Comparison of ENCODE assay signal across 13 cellular contexts in genomic region chr1:55868026-55868425, GRCh38.
DNase-seq lines count a peak whose midpoint lies in the region; ATAC-seq and TF ChIP-seq lines count a peak whose summit lies in the region.
"Had no signal": no experiment of that assay in that cellular context is flagged by ENCODE, and none has a peak within 500 bp of the region (broad histone marks: within the 10 kb centered on the region; RNA-seq: fewer than 3 reads in every experiment).

No MANE protein-coding gene starts in this region.

- no peak for TF ChIP-seq EP300 in ovary (IDR thresholded peaks at IDR 0.05)

- H3K36me3 ChIP-seq in mesenchymal stem cell (ENCODE audit: control insufficient read depth in 1 of 2, insufficient read depth in 2 of 2, low read depth in 1 of 2, low read length in 2 of 2) (no peaks in the 10 kb centered on the region), ovary (no peaks in the 10 kb centered on the region)

- H4K91ac ChIP-seq in mesenchymal stem cell (ENCODE audit: low read length) = no peak overlapping the region

- 29% methylated on average over 1 of the region's 2 CpGs for WGBS in mesenchymal stem cell
- WGBS in ovary, 3 donors = 41 to 49% (median 43%) methylated on average over 2 of the region's 2 CpGs

- H3K9ac ChIP-seq in mesenchymal stem cell (ENCODE audit: low read length) = peak overlapping the region; percentile 83

- DNase-seq in DMS153 treated with DMSO at 0.1 percent for 48 hours (lab: John Stamatoyannopoulos, UW; ENCODE audit: unreplicated experiment) = peak; percentile 74
- DNase-seq in NCI-H1105 treated with DMSO at 0.1 percent for 48 hours (lab: John Stamatoyannopoulos, UW) = peak; percentile 92
- no peak for DNase-seq in WTC11 (ENCODE audit: low spot score)
- peak; percentile 26 for DNase-seq in mesenchymal stem cell
- DNase-seq in RPMI8226 = no peak
- DNase-seq in NK-92 treated with Interleukin-12 subunit alpha and Interleukin-12 subunit beta, amount 100 ng/mL, for 24 hours (lab: John Stamatoyannopoulos, UW) = no peak
- no peak for DNase-seq in ovary
- no peak for DNase-seq in RWPE1 (ENCODE audit: low spot score)
- DNase-seq: activated T-cell treated with anti-CD3 and anti-CD28 coated beads for 4 hours; NCI-H2081 treated with DMSO at 0.1 percent for 48 hours; stimulated activated CD4-positive, alpha-beta T cell treated with anti-CD3 and anti-CD28 coated beads, Interleukin-4, amount 100 ng/mL, for 24 hours; T-helper 1 cell had no signal

- no peak overlapping the region for H3K23ac ChIP-seq in mesenchymal stem cell (ENCODE audit: low read length in 2 of 2)

- no peak for TF ChIP-seq POLR2A in ovary (IDR thresholded peaks at IDR 0.05)

- CTCF ChIA-PET in WTC11 (lab: Charles Lee) (interaction anchor here (0.6 to 1.2 kb wide), 3 partner anchors 90 to 528 kb away, joined by 3 read pairs; no protein-coding TSS in a partner anchor), RWPE1 (lab: Yijun Ruan, JAX) (interaction anchor here (0.6 kb wide), 1 partner anchor 593 kb away, joined by 5 read pairs; no protein-coding TSS in a partner anchor)

- H4K8ac ChIP-seq in mesenchymal stem cell (ENCODE audit: low read length) = no peak overlapping the region

- H3K27me3 ChIP-seq in mesenchymal stem cell (ENCODE audit: control insufficient read depth in 1 of 2, insufficient read depth in 1 of 2, low read length in 2 of 2) (no peaks in the 10 kb centered on the region), ovary (no peaks in the 10 kb centered on the region)

- H2BK5ac ChIP-seq in mesenchymal stem cell (ENCODE audit: low read depth, low read length, poor library complexity, severe bottlenecking) = no peak overlapping the region

- no peak overlapping the region for H3K4ac ChIP-seq in mesenchymal stem cell (ENCODE audit: low read depth in 1 of 2, low read length in 2 of 2)

- no peak overlapping the region for H2BK15ac ChIP-seq in mesenchymal stem cell (ENCODE audit: low read depth, poor library complexity, severe bottlenecking)

- H3K4me3 ChIP-seq in mesenchymal stem cell (ENCODE audit: insufficient read depth in 1 of 2, low read depth in 1 of 2, low read length in 2 of 2) (no peak overlapping the region), ovary (no peak overlapping the region)

- no peak overlapping the region for H3K4me2 ChIP-seq in mesenchymal stem cell (ENCODE audit: low read length, poor library complexity, severe bottlenecking)

- H3K4me1 Mint-ChIP-seq in WTC11 = peaks cover 15% of the 10 kb centered on the region

- H3K14ac ChIP-seq in mesenchymal stem cell (ENCODE audit: low read length in 2 of 2) = no peak overlapping the region

- H3K9me3 ChIP-seq in mesenchymal stem cell (ENCODE audit: control insufficient read depth, low read length) = no peaks in the 10 kb centered on the region
- H3K9me3 ChIP-seq in ovary = no peaks in the 10 kb centered on the region

- no peak overlapping the region for H2AK5ac ChIP-seq in mesenchymal stem cell (ENCODE audit: low read length, severe bottlenecking)

- no peaks in the 10 kb centered on the region for H3K9me3 Mint-ChIP-seq in WTC11
- H3K9me3 Mint-ChIP-seq: natural killer cell treated with Interleukin-12 subunit alpha and Interleukin-12 subunit beta and Interleukin-15 and Interleukin-18, amount 100 ng/mL, for 72 hours had no signal

- H3K4me1 ChIP-seq in mesenchymal stem cell (ENCODE audit: control insufficient read depth, insufficient read depth, low read depth, low read length) = no peaks in the 10 kb centered on the region
- no peaks in the 10 kb centered on the region for H3K4me1 ChIP-seq in ovary (ENCODE audit: insufficient read depth)

- no peak overlapping the region for H2AFZ ChIP-seq in mesenchymal stem cell (ENCODE audit: low read depth, low read length)

- intact Hi-C loops in ovary (cut with DNase I) = no loop called here

- no peak overlapping the region for H3K27ac ChIP-seq in mesenchymal stem cell (ENCODE audit: low read length, poor library complexity, severe bottlenecking)
- no peak overlapping the region for H3K27ac ChIP-seq in ovary
- H3K27ac ChIP-seq in RWPE1 = no peak overlapping the region

- no peak for TF ChIP-seq CTCF in WTC11 (IDR thresholded peaks at IDR 0.05)
- TF ChIP-seq CTCF in ovary (IDR thresholded peaks at IDR 0.05) = no peak
- no peak for TF ChIP-seq CTCF in RWPE1 (conservative IDR thresholded peaks at IDR 0.05; ENCODE audit: low read depth)

- no peak overlapping the region for H2BK120ac ChIP-seq in mesenchymal stem cell (ENCODE audit: low read depth, low read length)

- H3K27ac Mint-ChIP-seq in WTC11 = no peak overlapping the region
- H3K27ac Mint-ChIP-seq: natural killer cell treated with Interleukin-12 subunit alpha and Interleukin-12 subunit beta and Interleukin-15 and Interleukin-18, amount 100 ng/mL, for 72 hours had no signal

- no peaks in the 10 kb centered on the region for H3K79me1 ChIP-seq in mesenchymal stem cell (replicated peaks; ENCODE audit: low read length, poor library complexity, severe bottlenecking)

- POLR2A ChIA-PET in WTC11 (lab: Charles Lee) (no interaction called here), RWPE1 (lab: Yijun Ruan, JAX; ENCODE audit: low non-redundant PET) (no interaction called here)

- no peaks in the 10 kb centered on the region for H3K36me3 Mint-ChIP-seq in WTC11
- H3K36me3 Mint-ChIP-seq: natural killer cell treated with Interleukin-12 subunit alpha and Interleukin-12 subunit beta and Interleukin-15 and Interleukin-18, amount 100 ng/mL, for 72 hours had no signal

- H2BK12ac ChIP-seq in mesenchymal stem cell (ENCODE audit: low read length in 2 of 2) = no peak overlapping the region

- no peak overlapping the region for H3K4me3 Mint-ChIP-seq in WTC11
- H3K4me3 Mint-ChIP-seq: natural killer cell treated with Interleukin-12 subunit alpha and Interleukin-12 subunit beta and Interleukin-15 and Interleukin-18, amount 100 ng/mL, for 72 hours had no signal

- H3K27me3 Mint-ChIP-seq in WTC11 (ENCODE audit: low read depth) = no peaks in the 10 kb centered on the region

- H3K18ac ChIP-seq in mesenchymal stem cell (ENCODE audit: low read depth in 1 of 2, low read length in 2 of 2) = no peak overlapping the region

- peak; percentile 48 for ATAC-seq in WTC11
- ATAC-seq: natural killer cell treated with Interleukin-12 subunit alpha and Interleukin-12 subunit beta and Interleukin-15 and Interleukin-18, amount 100 ng/mL, for 72 hours had no signal

TF ChIP-seq in WTC11, 78 proteins besides CTCF, POLR2A, EP300 and RAD21 (continues in another document):
- TF ChIP-seq, protein P1, sequence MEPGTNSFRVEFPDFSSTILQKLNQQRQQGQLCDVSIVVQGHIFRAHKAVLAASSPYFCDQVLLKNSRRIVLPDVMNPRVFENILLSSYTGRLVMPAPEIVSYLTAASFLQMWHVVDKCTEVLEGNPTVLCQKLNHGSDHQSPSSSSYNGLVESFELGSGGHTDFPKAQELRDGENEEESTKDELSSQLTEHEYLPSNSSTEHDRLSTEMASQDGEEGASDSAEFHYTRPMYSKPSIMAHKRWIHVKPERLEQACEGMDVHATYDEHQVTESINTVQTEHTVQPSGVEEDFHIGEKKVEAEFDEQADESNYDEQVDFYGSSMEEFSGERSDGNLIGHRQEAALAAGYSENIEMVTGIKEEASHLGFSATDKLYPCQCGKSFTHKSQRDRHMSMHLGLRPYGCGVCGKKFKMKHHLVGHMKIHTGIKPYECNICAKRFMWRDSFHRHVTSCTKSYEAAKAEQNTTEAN (CRISPR knock-in tag; IDR thresholded peaks at IDR 0.05) = no peak
- TF ChIP-seq CBFB (CRISPR knock-in tag; IDR thresholded peaks at IDR 0.05; ENCODE audit: low read depth) (no peak), PREB (CRISPR knock-in tag; IDR thresholded peaks at IDR 0.05; ENCODE audit: borderline replicate concordance) (no peak)
- TF ChIP-seq, protein P2, sequence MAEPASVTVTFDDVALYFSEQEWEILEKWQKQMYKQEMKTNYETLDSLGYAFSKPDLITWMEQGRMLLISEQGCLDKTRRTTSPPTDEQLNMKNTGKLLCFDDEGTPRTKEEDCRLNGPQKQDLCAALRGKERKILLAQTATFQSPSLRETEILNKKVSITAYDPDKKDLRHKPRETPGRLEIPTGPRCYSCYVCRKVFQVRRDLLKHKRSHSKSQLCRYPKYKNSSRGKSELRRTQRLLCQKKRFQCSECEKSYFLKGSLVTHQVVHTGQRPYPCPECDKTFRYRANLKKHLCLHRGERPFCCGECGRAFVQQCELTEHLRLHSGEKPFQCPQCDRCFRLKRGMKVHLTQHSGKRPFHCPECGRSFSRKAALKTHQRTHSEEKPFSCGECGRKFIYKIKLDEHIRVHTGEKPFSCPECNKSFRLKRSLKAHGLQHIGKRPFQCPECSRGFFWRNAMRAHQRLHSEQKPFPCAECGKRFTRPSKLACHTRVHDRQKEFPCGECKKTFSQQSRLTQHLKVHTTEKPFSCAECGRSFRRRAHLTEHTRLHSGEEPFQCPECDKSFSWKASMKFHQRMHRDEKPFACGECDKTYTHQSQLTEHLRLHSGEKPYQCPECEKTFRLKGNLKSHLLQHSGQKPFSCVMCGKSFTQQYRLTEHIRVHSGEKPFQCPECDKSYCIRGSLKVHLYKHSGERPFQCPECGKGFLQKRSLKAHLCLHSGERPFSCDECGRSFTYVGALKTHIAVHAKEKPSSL (CRISPR knock-in tag; conservative IDR thresholded peaks at IDR 0.05) = no peak

Comparison
In these comparisons a context has a peak if more than half of its experiments do, and no peak if none do; other contexts are left out.
1. DNase-seq: peak in DMS153 treated with DMSO at 0.1 percent for 48 hours (single experiment), NCI-H1105 treated with DMSO at 0.1 percent for 48 hours (single experiment) and mesenchymal stem cell (single experiment); none in WTC11 (single experiment), RPMI8226 (single experiment), NK-92 treated with Interleukin-12 subunit alpha and Interleukin-12 subunit beta, amount 100 ng/mL, for 24 hours (single experiment), ovary (0 of 5) and RWPE1 (single experiment).